Comparison of ENCODE assay signal across 17 cellular contexts in the genomic region with DNA sequence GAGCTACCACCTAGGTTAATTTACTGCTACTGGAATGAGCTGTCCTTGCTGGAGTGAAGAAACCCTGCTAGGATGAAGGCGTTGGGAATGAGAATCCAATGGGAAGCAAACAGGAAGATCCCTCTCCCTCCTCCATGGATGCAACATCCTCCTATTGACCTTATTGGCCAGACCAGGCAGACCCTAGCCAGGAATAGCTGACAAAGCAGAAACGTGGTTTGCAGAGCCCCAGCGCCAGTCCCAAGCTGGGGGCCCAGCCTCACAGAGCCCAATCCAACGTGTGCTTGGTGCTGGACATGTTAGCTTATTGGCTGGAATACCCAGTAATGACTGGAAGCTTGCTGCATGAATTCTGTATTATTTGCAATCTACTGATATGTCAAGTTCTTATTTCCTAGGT.
DNase-seq lines count a peak whose midpoint lies in the region; ATAC-seq, FAIRE-seq and TF ChIP-seq lines count a peak whose summit lies in the region.
"Had no signal": no experiment of that assay in that cellular context is flagged by ENCODE, and none has a peak within 500 bp of the region (broad histone marks: within the 10 kb centered on the region; RNA-seq: fewer than 3 reads in every experiment).

No MANE protein-coding gene starts in this region.

- no peak overlapping the region for H3K27ac ChIP-seq in HepG2 (ENCODE audit: extremely low read length, insufficient read depth, low read length)
- H3K27ac ChIP-seq in right lobe of liver: no peak overlapping the region
- H3K27ac ChIP-seq in K562 (ENCODE audit: extremely low read depth, low read depth, low read length): no peak overlapping the region
- no peak overlapping the region for H3K27ac ChIP-seq in endodermal cell (ENCODE audit: low read depth, low read length)

- no peaks in the 10 kb centered on the region for H3K4me1 ChIP-seq in HepG2 (ENCODE audit: insufficient read depth, low read length)
- no peaks in the 10 kb centered on the region for H3K4me1 ChIP-seq in right lobe of liver
- no peaks in the 10 kb centered on the region for H3K4me1 ChIP-seq in K562 (replicated peaks in 1 of 2; ENCODE audit: control insufficient read depth in 2 of 2, insufficient read depth in 2 of 2, low read length in 2 of 2)
- peaks cover 15% of the 10 kb centered on the region for H3K4me1 ChIP-seq in endodermal cell (ENCODE audit: control insufficient read depth, insufficient read depth, low read length)

- H3K36me3 Mint-ChIP-seq in osteocyte (ENCODE audit: unreplicated experiment) (no peaks in the 10 kb centered on the region), endodermal cell (ENCODE audit: low read depth) (no peaks in the 10 kb centered on the region)

- H4K20me1 ChIP-seq in HepG2 (ENCODE audit: insufficient read depth, low read length) (no peaks in the 10 kb centered on the region), K562 (replicated peaks; ENCODE audit: control insufficient read depth, insufficient read depth, low read length) (no peaks in the 10 kb centered on the region)

- ATAC-seq in HepG2 (no peak), right lobe of liver (no peak), K562 (no peak)
- ATAC-seq: HCT116 had no signal

- TF ChIP-seq POLR2A in HepG2 (IDR thresholded peaks at IDR 0.05; ENCODE audit: insufficient read depth in 1 of 2, low read depth in 2 of 2, low read length in 2 of 2): no peak
- no peak for TF ChIP-seq POLR2A in right lobe of liver (IDR thresholded peaks at IDR 0.05)
- no peak for TF ChIP-seq POLR2A in K562 (conservative IDR thresholded peaks at IDR 0.05)

- TF ChIP-seq CTCF in HepG2 (CRISPR knock-in tag; IDR thresholded peaks at IDR 0.05) (no peak), right lobe of liver (IDR thresholded peaks at IDR 0.05) (no peak), K562 (IDR thresholded peaks at IDR 0.05 in 2 of 3, conservative IDR thresholded peaks at IDR 0.05 in 1 of 3; ENCODE audit: insufficient read depth in 2 of 3, low read depth in 1 of 3, low read length in 3 of 3) (no peak), osteocyte (IDR thresholded peaks at IDR 0.05) (no peak), GM13976 (IDR thresholded peaks at IDR 0.05; ENCODE audit: borderline replicate concordance, control extremely low read depth, extremely low read depth, insufficient read depth, missing control alignments) (no peak), endodermal cell (conservative IDR thresholded peaks at IDR 0.05) (no peak)

- no peak overlapping the region for H3K27ac Mint-ChIP-seq in osteocyte (ENCODE audit: unreplicated experiment)
- H3K27ac Mint-ChIP-seq in endodermal cell: no peak overlapping the region
- H3K27ac Mint-ChIP-seq: CD4-positive, alpha-beta memory T cell; H9 had no signal

- FAIRE-seq in HepG2 (lab: Jason Lieb, UNC) (no peak), K562 (lab: Jason Lieb, UNC) (no peak)
- FAIRE-seq: GM12891 had no signal

- no peaks in the 10 kb centered on the region for H3K9me1 ChIP-seq in K562 (ENCODE audit: control insufficient read depth, insufficient read depth, low read length)

- no peak for TF ChIP-seq EP300 in HepG2 (IDR thresholded peaks at IDR 0.05; ENCODE audit: low read depth in 2 of 2, low read length in 2 of 2)
- TF ChIP-seq EP300 in HepG2 (CRISPR knock-in tag; IDR thresholded peaks at IDR 0.05; ENCODE audit: borderline replicate concordance): no peak
- no peak for TF ChIP-seq EP300 in K562 (IDR thresholded peaks at IDR 0.05; ENCODE audit: low read length)

- H3K9me3 Mint-ChIP-seq in osteocyte (ENCODE audit: unreplicated experiment): peaks cover 19% of the 10 kb centered on the region
- peaks cover 2% of the 10 kb centered on the region for H3K9me3 Mint-ChIP-seq in endodermal cell

- H3K4me2 ChIP-seq in HepG2 (ENCODE audit: low read depth, low read length) (no peak overlapping the region), K562 (ENCODE audit: insufficient read depth, low read length) (no peak overlapping the region)

- intact Hi-C loops in HepG2 (cut with micrococcal nuclease; ENCODE audit: unreplicated experiment) (no loop called here), right lobe of liver (cut with DNase I) (no loop called here), K562 (cut with micrococcal nuclease) (no loop called here)

- H3K27me3 ChIP-seq in HepG2 (ENCODE audit: control insufficient read depth in 1 of 2, insufficient read depth in 2 of 2, low read length in 2 of 2): no peaks in the 10 kb centered on the region
- H3K27me3 ChIP-seq in right lobe of liver: no peaks in the 10 kb centered on the region
- no peaks in the 10 kb centered on the region for H3K27me3 ChIP-seq in K562 (ENCODE audit: control insufficient read depth in 2 of 2, insufficient read depth in 2 of 2, low read length in 2 of 2)
- H3K27me3 ChIP-seq in endodermal cell (ENCODE audit: control insufficient read depth, insufficient read depth, low read length, poor library complexity, severe bottlenecking): no peaks in the 10 kb centered on the region

- H3K36me3 ChIP-seq in HepG2 (replicated peaks in 1 of 2; ENCODE audit: control insufficient read depth in 1 of 2, insufficient read depth in 2 of 2, low read length in 2 of 2): no peaks in the 10 kb centered on the region
- H3K36me3 ChIP-seq in right lobe of liver: no peaks in the 10 kb centered on the region
- no peaks in the 10 kb centered on the region for H3K36me3 ChIP-seq in K562 (ENCODE audit: control insufficient read depth, insufficient read depth, low read length)
- H3K36me3 ChIP-seq in endodermal cell (ENCODE audit: control insufficient read depth, insufficient read depth, low read length): no peaks in the 10 kb centered on the region

- H3K4me3 Mint-ChIP-seq in osteocyte (ENCODE audit: unreplicated experiment) (no peak overlapping the region), endodermal cell (no peak overlapping the region)
- H3K4me3 Mint-ChIP-seq: CD4-positive, alpha-beta memory T cell; H9 had no signal

- H3K79me2 ChIP-seq in HepG2 (ENCODE audit: insufficient read depth, low read length) (no peaks in the 10 kb centered on the region), K562 (ENCODE audit: control insufficient read depth, insufficient read depth, low read length) (no peaks in the 10 kb centered on the region)

- WGBS in HepG2 (ENCODE audit: low lambda C conversion rate): 13% methylated on average over 1 of the region's 4 CpGs
- 35% methylated on average over 3 of the region's 4 CpGs for WGBS in right lobe of liver (ENCODE audit: insufficient coverage, low coverage, low lambda C conversion rate, missing lambda C conversion rate)
- 0% methylated on average over 2 of the region's 4 CpGs for WGBS in K562 (ENCODE audit: insufficient coverage, low coverage, missing lambda C conversion rate)
- WGBS in endodermal cell (ENCODE audit: insufficient coverage in 1 of 2, insufficient read length in 1 of 2), 2 experiments: 86 to 93% methylated on average over 3 to 4 of the region's 4 CpGs

- no peaks in the 10 kb centered on the region for H3K9me3 ChIP-seq in HepG2 (ENCODE audit: low read length)
- no peaks in the 10 kb centered on the region for H3K9me3 ChIP-seq in right lobe of liver
- no peaks in the 10 kb centered on the region for H3K9me3 ChIP-seq in K562 (replicated peaks; ENCODE audit: control insufficient read depth, insufficient read depth, low read depth, low read length)
- peaks cover 4% of the 10 kb centered on the region for H3K9me3 ChIP-seq in endodermal cell (ENCODE audit: control insufficient read depth, low read length)

- no peak for TF ChIP-seq RAD21 in HepG2 (CRISPR knock-in tag; IDR thresholded peaks at IDR 0.05)
- TF ChIP-seq RAD21 in K562 (CRISPR knock-in tag; conservative IDR thresholded peaks at IDR 0.05 in 1 of 2, IDR thresholded peaks at IDR 0.05 in 1 of 2): no peak

- CTCF ChIA-PET in HepG2 (lab: Yijun Ruan, JAX; ENCODE audit: low intra/inter-chr PET ratio, low total read pairs) (no interaction called here), K562 (lab: Yijun Ruan, JAX; ENCODE audit: low intra/inter-chr PET ratio) (no interaction called here)

- H3K4me1 Mint-ChIP-seq in osteocyte (ENCODE audit: unreplicated experiment): no peaks in the 10 kb centered on the region
- H3K4me1 Mint-ChIP-seq in endodermal cell: peaks cover 30% of the 10 kb centered on the region
- H3K4me1 Mint-ChIP-seq: CD4-positive, alpha-beta memory T cell had no signal

- H3K27me3 Mint-ChIP-seq in osteocyte (ENCODE audit: unreplicated experiment) (no peaks in the 10 kb centered on the region), endodermal cell (ENCODE audit: insufficient read depth) (no peaks in the 10 kb centered on the region)
- H3K27me3 Mint-ChIP-seq: CD4-positive, alpha-beta memory T cell had no signal

- BruUV-seq in HepG2 (replicated peaks; lab: Mats Ljungman, UMichigan): no TSS peak
- BruUV-seq in K562 (replicated peaks; lab: Mats Ljungman, UMichigan): no TSS peak

- POLR2A ChIA-PET in HepG2 (lab: Yijun Ruan, JAX) (no interaction called here), K562 (lab: Yijun Ruan, JAX) (no interaction called here)

- H2AFZ ChIP-seq in HepG2 (ENCODE audit: low read length): no peak overlapping the region
- no peak overlapping the region for H2AFZ ChIP-seq in K562 (ENCODE audit: low read depth, low read length)

- in situ Hi-C loops in HepG2 (cut with HindIII; ENCODE audit: extremely low pct_ligation_motif_present, low pct_unique_long_range_greater_than_20kb): no loop called here
- in situ Hi-C loops in K562 (cut with MboI): no loop called here
- in situ Hi-C loops in GM13976 (cut with MboI; ENCODE audit: low sequenced_read_pairs, unreplicated experiment): no loop called here

- H3K4me3 ChIP-seq in HepG2 (replicated peaks in 1 of 3; ENCODE audit: insufficient read depth in 1 of 3, low read depth in 2 of 3, low read length in 3 of 3): no peak overlapping the region
- H3K4me3 ChIP-seq in right lobe of liver: no peak overlapping the region
- no peak overlapping the region for H3K4me3 ChIP-seq in K562
- no peak overlapping the region for H3K4me3 ChIP-seq in endodermal cell (ENCODE audit: low read length)

- DNase-seq in HepG2 (ENCODE audit: low spot score): no peak
- no peak for DNase-seq in right lobe of liver
- no peak for DNase-seq in K562 (ENCODE audit: extremely low read depth in 1 of 4, low spot score in 3 of 4)
- peak; percentile 21 for DNase-seq in osteocyte (ENCODE audit: extremely low spot score, unreplicated experiment)
- no peak for DNase-seq in GM13976 (ENCODE audit: low spot score)
- no peak for DNase-seq in endodermal cell
- DNase-seq: 8988T; C1 segment of cervical spinal cord; Calu3; CD4-positive, alpha-beta memory T cell; COR-L47; DMS53; DMS79 treated with DMSO at 0.1 percent for 48 hours; GF-D8; H9 had no signal

- H3K9ac ChIP-seq in HepG2 (ENCODE audit: insufficient read depth, low read depth, low read length): no peak overlapping the region
- no peak overlapping the region for H3K9ac ChIP-seq in K562 (ENCODE audit: insufficient read depth in 1 of 2, low read depth in 2 of 2, low read length in 2 of 2)
- no peak overlapping the region for H3K9ac ChIP-seq in endodermal cell (ENCODE audit: extremely low read depth, low read length, poor library complexity, severe bottlenecking)

TF ChIP-seq in HepG2, 621 proteins besides CTCF, POLR2A, EP300 and RAD21 (continues in another document):
- TF ChIP-seq MIXL1 (CRISPR knock-in tag; IDR thresholded peaks at IDR 0.05) (no peak), SAP130 (CRISPR knock-in tag; IDR thresholded peaks at IDR 0.05; ENCODE audit: low read depth) (no peak)

TF ChIP-seq in K562, 482 proteins besides CTCF, POLR2A, EP300 and RAD21 (continues in another document):
- TF ChIP-seq TCF7 (IDR thresholded peaks at IDR 0.05; ENCODE audit: borderline replicate concordance): no peak
- no peak for TF ChIP-seq HNRNPLL (IDR thresholded peaks at IDR 0.05; ENCODE audit: low read depth, low read length, poor library complexity, severe bottlenecking)
- no peak for TF ChIP-seq ATF7 (IDR thresholded peaks at IDR 0.05)

Comparison
In these comparisons a context has a peak if more than half of its experiments do, and no peak if none do; other contexts are left out.
1. Of the 241 proteins assayed by ChIP-seq in both HepG2 and K562: peak only in HepG2: MAFF and MAFK; only in K562: MAFG; in both: none; in neither: 238.